ENCODE assay signal across 10 cellular contexts in the genomic region with DNA sequence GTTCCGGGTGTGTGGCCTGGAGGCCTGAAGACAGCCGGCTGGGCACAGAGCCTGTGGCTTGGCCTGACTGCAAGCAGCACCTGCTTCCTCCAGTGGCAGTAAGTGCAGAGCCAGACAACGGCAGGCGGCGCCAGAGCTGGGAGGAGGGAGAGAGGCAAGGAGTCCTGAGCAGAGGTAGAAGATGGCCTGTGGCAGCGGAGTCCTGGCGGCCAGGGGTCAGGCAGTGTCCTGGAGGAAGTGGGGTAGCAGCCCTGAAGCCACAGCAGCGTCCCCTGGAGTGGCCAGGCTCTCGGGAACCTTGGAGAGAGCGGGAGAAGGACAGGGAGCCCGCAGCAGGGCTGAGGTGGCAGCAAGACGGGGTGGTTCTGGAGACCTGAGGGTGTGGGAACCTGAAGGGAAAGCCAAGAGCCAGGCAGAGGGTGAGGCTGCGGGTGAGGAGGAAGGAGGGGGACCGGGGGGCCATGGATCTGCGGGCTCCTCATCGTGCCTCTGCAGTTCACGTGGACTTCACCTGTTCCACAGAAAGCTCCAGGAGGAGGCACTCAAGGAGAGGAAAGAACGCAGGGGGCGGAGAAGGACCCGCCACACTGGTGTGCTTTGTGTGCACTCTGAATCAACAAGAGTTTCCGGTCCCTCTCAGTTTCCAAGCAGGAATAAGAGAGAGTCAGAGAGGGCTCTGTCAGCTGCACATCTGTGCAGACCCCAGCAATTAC.
A peak's percentile ranks its signal among the peaks of the same experiment; 100 is the strongest.
DNase-seq lines count a peak whose midpoint lies in the region; ATAC-seq and TF ChIP-seq lines count a peak whose summit lies in the region.
"Had no signal": no experiment of that assay in that cellular context is flagged by ENCODE, and none has a peak within 500 bp of the region (broad histone marks: within the 10 kb centered on the region; RNA-seq: fewer than 3 reads in every experiment).

No MANE protein-coding gene starts in this region.

- H3K36me3 ChIP-seq in mucosa of descending colon (ENCODE audit: low read depth) = no peaks in the 10 kb centered on the region

- no peaks in the 10 kb centered on the region; the same call in 1 of the 2 replicates for H3K9me3 ChIP-seq in AG04450 (ENCODE audit: control insufficient read depth, insufficient read depth, low read length)
- H3K9me3 ChIP-seq in mucosa of descending colon = no peaks in the 10 kb centered on the region

- TF ChIP-seq CTCF in AG04450 (IDR thresholded peaks at IDR 0.05; ENCODE audit: low read depth, low read length) (0 out of 2 replicates have a peak, but pooled peaks have one; percentile 10), astrocyte of the spinal cord (IDR thresholded peaks at IDR 0.05; ENCODE audit: low read depth, low read length) (peak; percentile 27), mucosa of descending colon (IDR thresholded peaks at IDR 0.05) (no peak)

- no peak for DNase-seq in AG04450 (ENCODE audit: low read depth, low spot score)
- peak; percentile 36 for DNase-seq in M059J (ENCODE audit: low read depth)
- peak; percentile 43 for DNase-seq in astrocyte of the spinal cord (ENCODE audit: low read depth, low spot score)
- peak in 2 of 3 donors; percentile 46 to 73 for DNase-seq in mucosa of descending colon
- no peak for DNase-seq in NOMO-1 treated with dmso at 0.1 percent for 144 hours (lab: John Stamatoyannopoulos, UW; ENCODE audit: unreplicated experiment)
- no peak for DNase-seq in NCI-H1930 (lab: John Stamatoyannopoulos, UW)
- DNase-seq in OCI-M1 (lab: John Stamatoyannopoulos, UW) = no peak
- DNase-seq: activated CD4-positive, alpha-beta T cell treated with anti-CD3 and anti-CD28 coated beads for 48 hours; NCI-H1048 had no signal

- intact Hi-C loops in mucosa of descending colon (cut with DNase I, micrococcal nuclease) = no loop called here

- no peaks in the 10 kb centered on the region for H3K27me3 ChIP-seq in AG04450 (ENCODE audit: control insufficient read depth, insufficient read depth, low read length)

- in situ Hi-C loops in astrocyte of the spinal cord (cut with HindIII; ENCODE audit: low sequenced_read_pairs) = no loop called here

- POLR2A ChIA-PET in AG04450 (lab: Yijun Ruan, JAX) = no interaction called here

- CTCF ChIA-PET in AG04450 (lab: Charles Lee) = interaction anchor here (0.6 kb wide), 1 partner anchor 284 kb away, joined by 3 read pairs; no protein-coding TSS in a partner anchor

- peak; percentile 70 for ATAC-seq in mucosa of descending colon
- ATAC-seq in GM18502 (IDR thresholded peaks at IDR 0.05; ENCODE audit: poor library complexity, unreplicated experiment) = no peak

- H3K27ac ChIP-seq in AG04450 (ENCODE audit: low read depth, low read length) = no peak overlapping the region

- H3K4me1 ChIP-seq in mucosa of descending colon (ENCODE audit: low read depth) = no peaks in the 10 kb centered on the region

- H3K4me3 ChIP-seq in AG04450 (ENCODE audit: low read depth, low read length) = no peak overlapping the region
- no peak overlapping the region for H3K4me3 ChIP-seq in astrocyte of the spinal cord (ENCODE audit: low read depth, low read length)
- H3K4me3 ChIP-seq in mucosa of descending colon = no peak overlapping the region

Comparison
In these comparisons a context has a peak if more than half of its experiments do, and no peak if none do; other contexts are left out.
1. DNase-seq: peak in M059J (single experiment), astrocyte of the spinal cord (single experiment) and mucosa of descending colon (2 of 3); none in AG04450 (single experiment), NOMO-1 treated with dmso at 0.1 percent for 144 hours (single experiment), NCI-H1930 (0 of 2) and OCI-M1 (single experiment).